Comparison of ENCODE assay signal across 1 cellular context in genomic region chr17:75810216-75810615, GRCh38.
TF ChIP-seq lines count a peak whose summit lies in the region.

No MANE protein-coding gene starts in this region.

TF ChIP-seq in HEK293, 187 proteins besides CTCF, POLR2A, EP300 and RAD21 (continued from another document):
- no peak for TF ChIP-seq TSHZ1 (tag by site-specific recombination; IDR thresholded peaks at IDR 0.05; ENCODE audit: borderline replicate concordance)
- no peak for TF ChIP-seq SALL2 (tag by site-specific recombination; IDR thresholded peaks at IDR 0.05; ENCODE audit: borderline replicate concordance)
- peak; percentile 58; the same call in 1 of the 2 replicates for TF ChIP-seq SP3 (tag by site-specific recombination; IDR thresholded peaks at IDR 0.05)
- peak; percentile 82; the same call in 1 of the 2 replicates for TF ChIP-seq KLF9 (tag by site-specific recombination; IDR thresholded peaks at IDR 0.05; ENCODE audit: low read depth)
- peak; percentile 99 for TF ChIP-seq KLF1 (tag by site-specific recombination; IDR thresholded peaks at IDR 0.05)
- TF ChIP-seq WT1 (tag by site-specific recombination; IDR thresholded peaks at IDR 0.05): peak; percentile 97
- 0 out of 2 replicates have a peak, but pooled peaks have one; percentile 48 for TF ChIP-seq KLF7 (tag by site-specific recombination; IDR thresholded peaks at IDR 0.05; ENCODE audit: borderline replicate concordance)
TF ChIP-seq in HEK293: peak in this region for 6.
